ENCODE assay signal across 8 cellular contexts in the genomic region with DNA sequence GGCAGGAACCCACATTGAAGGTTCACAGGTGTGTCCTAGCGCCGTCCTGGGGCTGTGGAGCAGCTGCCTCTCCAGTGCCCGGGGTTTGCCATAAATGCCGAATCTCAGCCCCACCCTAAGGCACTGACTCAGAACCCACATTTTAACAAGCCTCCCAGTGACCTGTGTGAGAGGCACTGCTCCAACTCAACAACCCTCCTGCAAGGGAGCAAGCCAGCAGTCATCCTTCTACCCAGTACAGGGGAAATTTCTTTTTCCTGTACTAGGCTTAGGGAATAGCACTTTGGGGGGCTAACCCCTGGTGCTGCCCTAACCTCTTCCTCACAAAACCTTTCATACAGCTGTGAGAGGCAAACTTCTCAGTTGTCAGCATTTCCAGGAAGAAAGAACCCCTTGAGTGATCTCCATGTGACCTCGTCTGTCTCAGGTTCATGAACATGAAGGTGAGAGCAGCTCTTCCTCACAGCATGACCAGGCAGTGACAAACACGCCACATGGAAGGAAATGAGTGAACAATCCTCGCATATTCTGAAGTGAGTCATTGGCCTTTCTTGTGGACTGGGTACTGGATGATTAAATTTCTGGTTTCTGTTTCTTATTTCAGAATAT.
DNase-seq lines count a peak whose midpoint lies in the region; ATAC-seq lines count a peak whose summit lies in the region.

No MANE protein-coding gene starts in this region.

- ATAC-seq in activated CD4-positive, CD25-positive, alpha-beta regulatory T cell treated with anti-CD3 and anti-CD28 coated beads, Interleukin-2, amount 50 U/mL, for 24 hours = peak; percentile 89 to 92
- ATAC-seq in HG02763 (IDR thresholded peaks at IDR 0.05; ENCODE audit: unreplicated experiment) = peak; percentile 74

- no peak for DNase-seq in activated CD4-positive, CD25-positive, alpha-beta regulatory T cell treated with anti-CD3 and anti-CD28 coated beads, Interleukin-2, amount 50 U/mL, for 72 hours
- DNase-seq in RKO (ENCODE audit: low spot score) = peak; percentile 96
- peak; percentile 97 for DNase-seq in epithelial cell of prostate (ENCODE audit: low read depth, low spot score)
- peak; percentile 28 for DNase-seq in stimulated activated CD4-positive, alpha-beta T cell treated with anti-CD3 and anti-CD28 coated beads, Interleukin-4, amount 100 ng/mL, for 1 hour
- DNase-seq in NCI-H2029 treated with DMSO at 0.1 percent for 48 hours (lab: John Stamatoyannopoulos, UW) = no peak
- DNase-seq in D341Med (ENCODE audit: low spot score) = no peak

- H3K27ac ChIP-seq in epithelial cell of prostate = peak overlapping the region; percentile 100

Comparison
In these comparisons a context has a peak if more than half of its experiments do, and no peak if none do; other contexts are left out.
1. DNase-seq: peak in RKO (single experiment), epithelial cell of prostate (single experiment) and stimulated activated CD4-positive, alpha-beta T cell treated with anti-CD3 and anti-CD28 coated beads, Interleukin-4, amount 100 ng/mL, for 1 hour (single experiment); none in activated CD4-positive, CD25-positive, alpha-beta regulatory T cell treated with anti-CD3 and anti-CD28 coated beads, Interleukin-2, amount 50 U/mL, for 72 hours (single experiment), NCI-H2029 treated with DMSO at 0.1 percent for 48 hours (single experiment) and D341Med (single experiment).